8 cellular contexts compared by ENCODE assay signal in the genomic region with DNA sequence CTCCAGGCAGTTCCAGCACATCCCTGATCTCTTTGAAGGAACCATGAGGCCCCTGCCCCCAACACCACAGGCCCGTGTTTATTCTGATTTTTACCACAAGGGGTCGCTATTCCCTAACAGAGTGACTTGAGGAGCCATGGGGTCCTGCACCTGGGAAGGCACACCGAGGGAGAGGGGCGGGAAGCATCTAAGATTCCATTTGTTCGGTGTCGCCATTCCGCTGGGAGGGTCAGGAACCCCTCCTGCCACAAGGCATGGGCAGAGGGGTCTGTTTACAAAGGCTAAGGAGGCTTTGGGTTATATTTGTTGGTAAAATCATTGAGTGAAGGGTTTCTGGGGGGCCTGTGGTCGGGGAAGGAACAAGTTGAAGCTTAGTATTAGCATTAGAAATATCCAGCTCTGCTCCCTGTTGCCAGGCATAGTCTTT.
DNase-seq lines count a peak whose midpoint lies in the region; ATAC-seq and TF ChIP-seq lines count a peak whose summit lies in the region.

No MANE protein-coding gene starts in this region.

- no peak overlapping the region for H3K4me3 Mint-ChIP-seq in progenitor cell of endocrine pancreas (ENCODE audit: low read depth)

- H3K27ac Mint-ChIP-seq in progenitor cell of endocrine pancreas: peak overlapping the region; percentile 80

- DNase-seq in GDM1 (lab: John Stamatoyannopoulos, UW) (peak; percentile 28), SK-N-DZ (ENCODE audit: low spot score) (peak; percentile 82), globus pallidus (ENCODE audit: low spot score) (peak; percentile 51), progenitor cell of endocrine pancreas (ENCODE audit: low spot score, unreplicated experiment) (peak; percentile 69)
- peak; percentile 47 for DNase-seq in activated naive CD4-positive, alpha-beta T cell treated with Interleukin-2 at 50 U/mL for 16 hours

- H3K9me3 Mint-ChIP-seq in progenitor cell of endocrine pancreas (ENCODE audit: low read depth): no peaks in the 10 kb centered on the region

- H3K4me1 Mint-ChIP-seq in progenitor cell of endocrine pancreas (ENCODE audit: low read depth): peaks cover 6% of the 10 kb centered on the region

- peak; percentile 90 for TF ChIP-seq CTCF in progenitor cell of endocrine pancreas (IDR thresholded peaks at IDR 0.05; ENCODE audit: unreplicated experiment)

- TF ChIP-seq EP300 in Ishikawa (IDR thresholded peaks at IDR 0.05; ENCODE audit: borderline replicate concordance): no peak

- no peaks in the 10 kb centered on the region for H3K27me3 Mint-ChIP-seq in progenitor cell of endocrine pancreas

- H3K36me3 Mint-ChIP-seq in progenitor cell of endocrine pancreas (ENCODE audit: insufficient read depth): no peaks in the 10 kb centered on the region

- ATAC-seq in HG03045 (IDR thresholded peaks at IDR 0.05; ENCODE audit: unreplicated experiment) (no peak), HG02970 (IDR thresholded peaks at IDR 0.05; ENCODE audit: low FRiP score, unreplicated experiment) (no peak)

- TF ChIP-seq RAD21 in Ishikawa (IDR thresholded peaks at IDR 0.05; ENCODE audit: low read depth): peak; percentile 96

TF ChIP-seq in Ishikawa, 13 proteins besides CTCF, POLR2A, EP300 and RAD21:
- no peak for TF ChIP-seq NFIC (IDR thresholded peaks at IDR 0.05)
- TF ChIP-seq, protein P1, sequence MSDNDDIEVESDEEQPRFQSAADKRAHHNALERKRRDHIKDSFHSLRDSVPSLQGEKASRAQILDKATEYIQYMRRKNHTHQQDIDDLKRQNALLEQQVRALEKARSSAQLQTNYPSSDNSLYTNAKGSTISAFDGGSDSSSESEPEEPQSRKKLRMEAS (IDR thresholded peaks at IDR 0.05): 0 out of 2 replicates have a peak, but pooled peaks have one; percentile 32

Comparison
In these comparisons a context has a peak if more than half of its experiments do, and no peak if none do; other contexts are left out.
1. DNase-seq: peak in every context shown above with its lines; median percentile 82 in SK-N-DZ; 69 in progenitor cell of endocrine pancreas; 51 in globus pallidus; 47 in activated naive CD4-positive, alpha-beta T cell treated with Interleukin-2 at 50 U/mL for 16 hours; 28 in GDM1.